In the genomic region with DNA sequence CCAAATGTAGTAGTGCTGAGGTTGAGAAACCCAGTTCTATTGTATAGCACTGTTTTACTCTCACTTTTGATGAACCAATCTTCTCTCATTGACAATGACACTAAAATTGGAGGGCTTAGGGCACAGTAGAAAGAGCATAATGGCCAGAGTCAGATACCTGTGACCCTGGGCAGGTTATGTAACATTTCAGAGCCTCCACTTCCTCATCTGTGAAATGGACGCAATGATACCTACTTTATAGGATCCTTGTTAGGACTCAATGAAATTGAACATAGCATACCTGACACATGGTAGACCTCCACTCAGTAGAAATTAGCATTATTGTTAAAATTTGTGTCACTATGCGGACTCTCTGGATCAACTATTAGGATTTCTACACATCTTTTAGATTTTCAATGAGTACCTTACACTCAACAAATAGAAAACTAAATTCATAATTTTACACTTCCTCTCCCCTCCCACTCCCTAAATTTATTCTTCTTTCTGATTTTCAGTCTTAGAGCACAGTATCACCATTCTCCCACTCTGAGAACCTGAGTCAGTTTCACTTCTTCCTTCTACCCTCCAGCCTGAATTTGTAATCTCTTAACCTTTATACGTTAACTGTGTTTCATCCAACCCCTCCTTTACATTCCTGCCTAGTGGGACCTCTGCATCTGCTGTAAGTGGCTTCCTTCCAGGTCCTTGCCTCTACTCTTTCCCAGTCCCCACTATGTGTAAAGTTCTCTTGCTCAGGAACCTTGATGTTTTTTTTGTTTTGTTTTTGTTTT, we compare ENCODE assay signal across 11 cellular contexts.
DNase-seq lines count a peak whose midpoint lies in the region; ATAC-seq and TF ChIP-seq lines count a peak whose summit lies in the region.
"Had no signal": no experiment of that assay in that cellular context is flagged by ENCODE, and none has a peak within 500 bp of the region (broad histone marks: within the 10 kb centered on the region; RNA-seq: fewer than 3 reads in every experiment).

No MANE protein-coding gene starts in this region.

- ATAC-seq in GM18498 (IDR thresholded peaks at IDR 0.05; ENCODE audit: unreplicated experiment) = peak; percentile 89
- ATAC-seq in GM19467 (IDR thresholded peaks at IDR 0.05; ENCODE audit: unreplicated experiment) = peak; percentile 68
- ATAC-seq in HG03196 (IDR thresholded peaks at IDR 0.05; ENCODE audit: unreplicated experiment) = peak; percentile 74
- ATAC-seq in activated naive CD8-positive, alpha-beta T cell treated with anti-CD3 and anti-CD28 coated beads, Interleukin-2, amount 50 U/mL, for 24 hours = peak; percentile 71
- no peak for ATAC-seq in gastrocnemius medialis
- no peak for ATAC-seq in body of pancreas
- no peak for ATAC-seq in GM23338

- no peak overlapping the region for H3K4me2 ChIP-seq in GM23338

- H3K27me3 ChIP-seq in gastrocnemius medialis (no peaks in the 10 kb centered on the region), body of pancreas (no peaks in the 10 kb centered on the region), colonic mucosa (no peaks in the 10 kb centered on the region), GM23338 (ENCODE audit: insufficient read depth) (no peaks in the 10 kb centered on the region)

- H3K4me3 ChIP-seq in gastrocnemius medialis (no peak overlapping the region), body of pancreas (no peak overlapping the region), colonic mucosa (no peak overlapping the region), GM23338 (no peak overlapping the region)

- H3K4me1 ChIP-seq in gastrocnemius medialis (no peaks in the 10 kb centered on the region), body of pancreas (peaks cover 17% of the 10 kb centered on the region), colonic mucosa (no peaks in the 10 kb centered on the region), GM23338 (ENCODE audit: insufficient read depth) (no peaks in the 10 kb centered on the region)

- peak overlapping the region; percentile 91 for H3K27ac Mint-ChIP-seq in activated naive CD8-positive, alpha-beta T cell treated with anti-CD3 and anti-CD28 coated beads, Interleukin-2, amount 50 U/mL, for 24 hours
- no peak overlapping the region for H3K27ac Mint-ChIP-seq in GM23338
- H3K27ac Mint-ChIP-seq: IgD-negative memory B cell, progenitor cell of endocrine pancreas had no signal

- H3K9me3 ChIP-seq in gastrocnemius medialis (no peaks in the 10 kb centered on the region), body of pancreas (no peaks in the 10 kb centered on the region), colonic mucosa (no peaks in the 10 kb centered on the region)

- H3K27ac ChIP-seq in gastrocnemius medialis = no peak overlapping the region
- H3K27ac ChIP-seq in body of pancreas = no peak overlapping the region
- no peak overlapping the region for H3K27ac ChIP-seq in colonic mucosa
- H3K27ac ChIP-seq in GM23338 (ENCODE audit: low read depth) = no peak overlapping the region

- no peak for TF ChIP-seq POLR2A in gastrocnemius medialis (IDR thresholded peaks at IDR 0.05)
- no peak for TF ChIP-seq POLR2A in body of pancreas (IDR thresholded peaks at IDR 0.05)

- peaks cover 54% of the 10 kb centered on the region for H3K4me1 Mint-ChIP-seq in activated naive CD8-positive, alpha-beta T cell treated with anti-CD3 and anti-CD28 coated beads, Interleukin-2, amount 50 U/mL, for 24 hours
- no peaks in the 10 kb centered on the region; the same call in 2 of the 3 replicates for H3K4me1 Mint-ChIP-seq in GM23338

- H3F3A ChIP-seq in GM23338 (replicated peaks; ENCODE audit: low read depth) = no peaks in the 10 kb centered on the region

- H3K36me3 ChIP-seq in gastrocnemius medialis = no peaks in the 10 kb centered on the region
- no peaks in the 10 kb centered on the region for H3K36me3 ChIP-seq in body of pancreas (replicated peaks in 1 of 2; ENCODE audit: insufficient read depth in 1 of 2, low read depth in 2 of 2)
- no peaks in the 10 kb centered on the region for H3K36me3 ChIP-seq in colonic mucosa
- no peaks in the 10 kb centered on the region for H3K36me3 ChIP-seq in GM23338 (ENCODE audit: insufficient read depth)

- peak overlapping the region; percentile 61 for H3K4me3 Mint-ChIP-seq in activated naive CD8-positive, alpha-beta T cell treated with anti-CD3 and anti-CD28 coated beads, Interleukin-2, amount 50 U/mL, for 24 hours
- no peak overlapping the region for H3K4me3 Mint-ChIP-seq in GM23338
- H3K4me3 Mint-ChIP-seq: IgD-negative memory B cell had no signal

- TF ChIP-seq CTCF in gastrocnemius medialis (IDR thresholded peaks at IDR 0.05 in 4 of 5, conservative IDR thresholded peaks at IDR 0.05 in 1 of 5) = no peak
- no peak for TF ChIP-seq CTCF in body of pancreas (IDR thresholded peaks at IDR 0.05)
- TF ChIP-seq CTCF in colonic mucosa (IDR thresholded peaks at IDR 0.05) = no peak
- no peak for TF ChIP-seq CTCF in GM23338 (conservative IDR thresholded peaks at IDR 0.05; ENCODE audit: low read depth in 2 of 2)

- H2AFZ ChIP-seq in GM23338 = no peak overlapping the region

- 74 to 77% methylated on average over 3 of the region's 3 CpGs for WGBS in body of pancreas, 2 donors

- no peak for DNase-seq in activated naive CD8-positive, alpha-beta T cell treated with anti-CD3 and anti-CD28 coated beads, Interleukin-2, amount 50 U/mL, for 24 hours
- DNase-seq in gastrocnemius medialis (no peak), body of pancreas (no peak), colonic mucosa (no peak), GM23338 (ENCODE audit: low spot score) (no peak)
- DNase-seq: GF-D8 had no signal

- no peak overlapping the region for H3K9ac ChIP-seq in colonic mucosa (ENCODE audit: low read depth in 2 of 2, low read length in 2 of 2)

- peaks cover 5% of the 10 kb centered on the region for H3K36me3 Mint-ChIP-seq in activated naive CD8-positive, alpha-beta T cell treated with anti-CD3 and anti-CD28 coated beads, Interleukin-2, amount 50 U/mL, for 24 hours (ENCODE audit: low read depth)
- no peaks in the 10 kb centered on the region for H3K36me3 Mint-ChIP-seq in GM23338 (ENCODE audit: low read depth)
- H3K36me3 Mint-ChIP-seq: IgD-negative memory B cell had no signal

- no peaks in the 10 kb centered on the region for H3K27me3 Mint-ChIP-seq in activated naive CD8-positive, alpha-beta T cell treated with anti-CD3 and anti-CD28 coated beads, Interleukin-2, amount 50 U/mL, for 24 hours
- H3K27me3 Mint-ChIP-seq in GM23338 (ENCODE audit: insufficient read depth, low read depth, poor library complexity) = peaks cover 5% of the 10 kb centered on the region
- H3K27me3 Mint-ChIP-seq: progenitor cell of endocrine pancreas had no signal

- in situ Hi-C loops in gastrocnemius medialis (cut with MboI; ENCODE audit: low sequenced_read_pairs in 4 of 4) = no loop called here

- intact Hi-C loops in gastrocnemius medialis (cut with DNase I; ENCODE audit: low total_unique reads) = no loop called here
- intact Hi-C loops in body of pancreas (cut with DNase I) = no loop called here
- intact Hi-C loops in colonic mucosa (cut with DNase I) = no loop called here

- no peaks in the 10 kb centered on the region for H3K79me2 ChIP-seq in GM23338 (replicated peaks; ENCODE audit: insufficient read depth)

- no peaks in the 10 kb centered on the region for H3K9me2 ChIP-seq in GM23338 (ENCODE audit: insufficient read depth)

- H3K9me3 Mint-ChIP-seq in activated naive CD8-positive, alpha-beta T cell treated with anti-CD3 and anti-CD28 coated beads, Interleukin-2, amount 50 U/mL, for 24 hours = no peaks in the 10 kb centered on the region
- no peaks in the 10 kb centered on the region for H3K9me3 Mint-ChIP-seq in GM23338
- H3K9me3 Mint-ChIP-seq: IgD-negative memory B cell had no signal

- H4K20me1 ChIP-seq in GM23338 (replicated peaks; ENCODE audit: insufficient read depth) = no peaks in the 10 kb centered on the region

TF ChIP-seq in GM23338, 12 proteins besides CTCF, POLR2A, EP300 and RAD21 (continues in another document):
- TF ChIP-seq, protein P1, sequence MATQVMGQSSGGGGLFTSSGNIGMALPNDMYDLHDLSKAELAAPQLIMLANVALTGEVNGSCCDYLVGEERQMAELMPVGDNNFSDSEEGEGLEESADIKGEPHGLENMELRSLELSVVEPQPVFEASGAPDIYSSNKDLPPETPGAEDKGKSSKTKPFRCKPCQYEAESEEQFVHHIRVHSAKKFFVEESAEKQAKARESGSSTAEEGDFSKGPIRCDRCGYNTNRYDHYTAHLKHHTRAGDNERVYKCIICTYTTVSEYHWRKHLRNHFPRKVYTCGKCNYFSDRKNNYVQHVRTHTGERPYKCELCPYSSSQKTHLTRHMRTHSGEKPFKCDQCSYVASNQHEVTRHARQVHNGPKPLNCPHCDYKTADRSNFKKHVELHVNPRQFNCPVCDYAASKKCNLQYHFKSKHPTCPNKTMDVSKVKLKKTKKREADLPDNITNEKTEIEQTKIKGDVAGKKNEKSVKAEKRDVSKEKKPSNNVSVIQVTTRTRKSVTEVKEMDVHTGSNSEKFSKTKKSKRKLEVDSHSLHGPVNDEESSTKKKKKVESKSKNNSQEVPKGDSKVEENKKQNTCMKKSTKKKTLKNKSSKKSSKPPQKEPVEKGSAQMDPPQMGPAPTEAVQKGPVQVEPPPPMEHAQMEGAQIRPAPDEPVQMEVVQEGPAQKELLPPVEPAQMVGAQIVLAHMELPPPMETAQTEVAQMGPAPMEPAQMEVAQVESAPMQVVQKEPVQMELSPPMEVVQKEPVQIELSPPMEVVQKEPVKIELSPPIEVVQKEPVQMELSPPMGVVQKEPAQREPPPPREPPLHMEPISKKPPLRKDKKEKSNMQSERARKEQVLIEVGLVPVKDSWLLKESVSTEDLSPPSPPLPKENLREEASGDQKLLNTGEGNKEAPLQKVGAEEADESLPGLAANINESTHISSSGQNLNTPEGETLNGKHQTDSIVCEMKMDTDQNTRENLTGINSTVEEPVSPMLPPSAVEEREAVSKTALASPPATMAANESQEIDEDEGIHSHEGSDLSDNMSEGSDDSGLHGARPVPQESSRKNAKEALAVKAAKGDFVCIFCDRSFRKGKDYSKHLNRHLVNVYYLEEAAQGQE (IDR thresholded peaks at IDR 0.05; ENCODE audit: unreplicated experiment) = no peak
- TF ChIP-seq NANOG (IDR thresholded peaks at IDR 0.05; ENCODE audit: borderline replicate concordance) = no peak
- no peak for TF ChIP-seq ZNF114 (CRISPR knock-in tag; IDR thresholded peaks at IDR 0.05)
- no peak for TF ChIP-seq EZH2phosphoT487 (IDR thresholded peaks at IDR 0.05; ENCODE audit: unreplicated experiment)
- no peak for TF ChIP-seq ZNF331 (CRISPR knock-in tag; IDR thresholded peaks at IDR 0.05; ENCODE audit: low read depth)
- no peak for TF ChIP-seq CREB1 (CRISPR knock-in tag; IDR thresholded peaks at IDR 0.05; ENCODE audit: low read depth)
- TF ChIP-seq POLR2AphosphoS5 (IDR thresholded peaks at IDR 0.05; ENCODE audit: low read depth) = no peak
- no peak for TF ChIP-seq JUNB (IDR thresholded peaks at IDR 0.05; ENCODE audit: unreplicated experiment)
- no peak for TF ChIP-seq EZH2 (IDR thresholded peaks at IDR 0.05; ENCODE audit: low read depth, unreplicated experiment)
- no peak for TF ChIP-seq STAT1 (IDR thresholded peaks at IDR 0.05; ENCODE audit: unreplicated experiment)

Comparison
In these comparisons a context has a peak if more than half of its experiments do, and no peak if none do; other contexts are left out.
1. ATAC-seq: peak in GM18498 (single experiment), GM19467 (single experiment), HG03196 (single experiment) and activated naive CD8-positive, alpha-beta T cell treated with anti-CD3 and anti-CD28 coated beads, Interleukin-2, amount 50 U/mL, for 24 hours (single experiment); none in gastrocnemius medialis (0 of 2), body of pancreas (single experiment) and GM23338 (single experiment).